In genomic region chr2:109066501-109066900, GRCh38 we compare ENCODE assay signal across 10 cellular contexts.
"Had no signal": no experiment of that assay in that cellular context is flagged by ENCODE, and none has a peak within 500 bp of the region (broad histone marks: within the 10 kb centered on the region; RNA-seq: fewer than 3 reads in every experiment).

No MANE protein-coding gene starts in this region.

- H3K4me3 ChIP-seq: skin epidermis, thyroid gland had no signal

- H3K9me3 ChIP-seq: thyroid gland had no signal

- H3K27ac ChIP-seq: brain microvascular endothelial cell, epithelial cell of prostate, skin epidermis, thyroid gland, VCaP had no signal

- ATAC-seq: activated CD4-positive, alpha-beta T cell treated with anti-CD3 and anti-CD28 coated beads for 36 hours; stimulated activated effector memory CD8-positive, alpha-beta T cell treated with anti-CD3 and anti-CD28 coated beads, Interleukin-12 subunit alpha, Interleukin-12 subunit beta, amount 100 ng/mL, for 72 hours had no signal

- DNase-seq: activated CD4-positive, alpha-beta memory T cell treated with anti-CD3 and anti-CD28 coated beads, Interleukin-2, amount 10 ng/mL, durations not matched to agents 7 days and 5 days; activated CD4-positive, alpha-beta T cell treated with anti-CD3 and anti-CD28 coated beads for 36 hours; brain microvascular endothelial cell; effector memory CD4-positive, alpha-beta T cell; hippocampal formation; thyroid gland had no signal

- H3K36me3 ChIP-seq: brain microvascular endothelial cell, thyroid gland had no signal

- H3K4me1 ChIP-seq: thyroid gland had no signal

- H3K27me3 ChIP-seq: thyroid gland had no signal
